Comparison of ENCODE assay signal across 1 cellular context in genomic region chr19:14542721-14543328, GRCh38.
TF ChIP-seq lines count a peak whose summit lies in the region.

No MANE protein-coding gene starts in this region.

TF ChIP-seq in K562, 482 proteins besides CTCF, POLR2A, EP300 and RAD21:
- TF ChIP-seq, protein P1, sequence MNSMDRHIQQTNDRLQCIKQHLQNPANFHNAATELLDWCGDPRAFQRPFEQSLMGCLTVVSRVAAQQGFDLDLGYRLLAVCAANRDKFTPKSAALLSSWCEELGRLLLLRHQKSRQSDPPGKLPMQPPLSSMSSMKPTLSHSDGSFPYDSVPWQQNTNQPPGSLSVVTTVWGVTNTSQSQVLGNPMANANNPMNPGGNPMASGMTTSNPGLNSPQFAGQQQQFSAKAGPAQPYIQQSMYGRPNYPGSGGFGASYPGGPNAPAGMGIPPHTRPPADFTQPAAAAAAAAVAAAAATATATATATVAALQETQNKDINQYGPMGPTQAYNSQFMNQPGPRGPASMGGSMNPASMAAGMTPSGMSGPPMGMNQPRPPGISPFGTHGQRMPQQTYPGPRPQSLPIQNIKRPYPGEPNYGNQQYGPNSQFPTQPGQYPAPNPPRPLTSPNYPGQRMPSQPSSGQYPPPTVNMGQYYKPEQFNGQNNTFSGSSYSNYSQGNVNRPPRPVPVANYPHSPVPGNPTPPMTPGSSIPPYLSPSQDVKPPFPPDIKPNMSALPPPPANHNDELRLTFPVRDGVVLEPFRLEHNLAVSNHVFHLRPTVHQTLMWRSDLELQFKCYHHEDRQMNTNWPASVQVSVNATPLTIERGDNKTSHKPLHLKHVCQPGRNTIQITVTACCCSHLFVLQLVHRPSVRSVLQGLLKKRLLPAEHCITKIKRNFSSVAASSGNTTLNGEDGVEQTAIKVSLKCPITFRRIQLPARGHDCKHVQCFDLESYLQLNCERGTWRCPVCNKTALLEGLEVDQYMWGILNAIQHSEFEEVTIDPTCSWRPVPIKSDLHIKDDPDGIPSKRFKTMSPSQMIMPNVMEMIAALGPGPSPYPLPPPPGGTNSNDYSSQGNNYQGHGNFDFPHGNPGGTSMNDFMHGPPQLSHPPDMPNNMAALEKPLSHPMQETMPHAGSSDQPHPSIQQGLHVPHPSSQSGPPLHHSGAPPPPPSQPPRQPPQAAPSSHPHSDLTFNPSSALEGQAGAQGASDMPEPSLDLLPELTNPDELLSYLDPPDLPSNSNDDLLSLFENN (IDR thresholded peaks at IDR 0.05; ENCODE audit: low read depth in 2 of 2, low read length in 2 of 2), result no peak
- TF ChIP-seq POLR2H (tag; IDR thresholded peaks at IDR 0.05; ENCODE audit: low read depth), result no peak
- no peak for TF ChIP-seq TAF7 (tag; IDR thresholded peaks at IDR 0.05)
- no peak for TF ChIP-seq GTF2B (IDR thresholded peaks at IDR 0.05; ENCODE audit: extremely low read depth, insufficient read length)
- TF ChIP-seq CEBPG (CRISPR knock-in tag; IDR thresholded peaks at IDR 0.05), result 0 out of 2 replicates have a peak, but pooled peaks have one; percentile 15
- no peak for TF ChIP-seq CEBPG (tag; conservative IDR thresholded peaks at IDR 0.05 in 1 of 2, IDR thresholded peaks at IDR 0.05 in 1 of 2)
- TF ChIP-seq, protein P2, sequence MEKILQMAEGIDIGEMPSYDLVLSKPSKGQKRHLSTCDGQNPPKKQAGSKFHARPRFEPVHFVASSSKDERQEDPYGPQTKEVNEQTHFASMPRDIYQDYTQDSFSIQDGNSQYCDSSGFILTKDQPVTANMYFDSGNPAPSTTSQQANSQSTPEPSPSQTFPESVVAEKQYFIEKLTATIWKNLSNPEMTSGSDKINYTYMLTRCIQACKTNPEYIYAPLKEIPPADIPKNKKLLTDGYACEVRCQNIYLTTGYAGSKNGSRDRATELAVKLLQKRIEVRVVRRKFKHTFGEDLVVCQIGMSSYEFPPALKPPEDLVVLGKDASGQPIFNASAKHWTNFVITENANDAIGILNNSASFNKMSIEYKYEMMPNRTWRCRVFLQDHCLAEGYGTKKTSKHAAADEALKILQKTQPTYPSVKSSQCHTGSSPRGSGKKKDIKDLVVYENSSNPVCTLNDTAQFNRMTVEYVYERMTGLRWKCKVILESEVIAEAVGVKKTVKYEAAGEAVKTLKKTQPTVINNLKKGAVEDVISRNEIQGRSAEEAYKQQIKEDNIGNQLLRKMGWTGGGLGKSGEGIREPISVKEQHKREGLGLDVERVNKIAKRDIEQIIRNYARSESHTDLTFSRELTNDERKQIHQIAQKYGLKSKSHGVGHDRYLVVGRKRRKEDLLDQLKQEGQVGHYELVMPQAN (IDR thresholded peaks at IDR 0.05; ENCODE audit: borderline replicate concordance), result no peak
- no peak for TF ChIP-seq NR1H2 (CRISPR knock-in tag; IDR thresholded peaks at IDR 0.05)
- no peak for TF ChIP-seq SAFB2 (IDR thresholded peaks at IDR 0.05; ENCODE audit: borderline replicate concordance, low read depth, low read length, severe bottlenecking)
